19 cellular contexts compared by ENCODE assay signal in the genomic region with DNA sequence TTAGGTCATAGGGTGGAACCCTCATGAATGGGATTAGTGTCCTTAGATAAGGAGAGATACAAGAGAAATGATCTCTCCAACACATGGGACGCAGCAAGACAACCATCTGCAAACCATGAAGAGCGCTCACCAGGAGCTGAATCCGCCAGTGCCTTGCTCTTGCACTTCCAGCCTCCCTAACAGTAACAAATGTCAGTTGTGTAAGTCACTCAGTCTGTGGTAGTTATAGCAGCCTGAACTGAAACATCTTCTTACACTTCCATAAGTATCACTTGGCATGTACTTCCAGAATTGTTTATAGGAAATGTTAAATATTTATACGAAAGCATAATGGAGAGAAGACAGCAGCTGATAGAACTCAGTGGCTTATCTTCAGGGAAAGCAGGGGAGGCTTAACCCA.
"Had no signal": no experiment of that assay in that cellular context is flagged by ENCODE, and none has a peak within 500 bp of the region (broad histone marks: within the 10 kb centered on the region; RNA-seq: fewer than 3 reads in every experiment).

No MANE protein-coding gene starts in this region.

- H3K4me3 ChIP-seq: breast epithelium, left lung, thyroid gland had no signal

- H3K36me3 ChIP-seq: breast epithelium had no signal

- H3K4me1 ChIP-seq: breast epithelium had no signal

- H3K27me3 ChIP-seq: breast epithelium, left lung, thyroid gland had no signal

- DNase-seq: activated CD4-positive, alpha-beta T cell treated with anti-CD3 and anti-CD28 coated beads, Interleukin-2, amount 50 U/mL, for 4 hours; activated CD4-positive, CD25-positive, alpha-beta regulatory T cell treated with anti-CD3 and anti-CD28 coated beads, Interleukin-2, amount 50 U/mL, for 72 hours; activated effector memory CD4-positive, alpha-beta T cell treated with anti-CD3 and anti-CD28 coated beads, Interleukin-2, amount 50 U/mL, for 16 hours; activated naive CD4-positive, alpha-beta T cell treated with anti-CD3 and anti-CD28 coated beads, Interleukin-2, amount 50 U/mL, for 16 hours; activated T-cell treated with anti-CD3 and anti-CD28 coated beads, Interleukin-2, amount 50 U/mL, for 72 hours; aorta; cerebellar nuclear complex; effector CD4-positive, alpha-beta T cell; foreskin melanocyte; kidney; left lung; mammary epithelial cell; occipital lobe; posterior cingulate gyrus; stimulated activated CD8-positive, alpha-beta memory T cell treated with anti-CD3 and anti-CD28 coated beads, Interleukin-4, amount 100 ng/mL, for 48 hours; stimulated activated naive CD4-positive, alpha-beta T cell treated with Interleukin-2 at 50 U/mL for 16 hours; T1000; thyroid gland had no signal

- H3K9me3 ChIP-seq: breast epithelium, left lung, thyroid gland had no signal

- H3K27ac ChIP-seq: breast epithelium, left lung, thyroid gland had no signal

- ATAC-seq: activated T-cell treated with anti-CD3 and anti-CD28 coated beads, Interleukin-2, amount 50 U/mL, for 72 hours; left lung had no signal
